26 cellular contexts compared by ENCODE assay signal in the genomic region with DNA sequence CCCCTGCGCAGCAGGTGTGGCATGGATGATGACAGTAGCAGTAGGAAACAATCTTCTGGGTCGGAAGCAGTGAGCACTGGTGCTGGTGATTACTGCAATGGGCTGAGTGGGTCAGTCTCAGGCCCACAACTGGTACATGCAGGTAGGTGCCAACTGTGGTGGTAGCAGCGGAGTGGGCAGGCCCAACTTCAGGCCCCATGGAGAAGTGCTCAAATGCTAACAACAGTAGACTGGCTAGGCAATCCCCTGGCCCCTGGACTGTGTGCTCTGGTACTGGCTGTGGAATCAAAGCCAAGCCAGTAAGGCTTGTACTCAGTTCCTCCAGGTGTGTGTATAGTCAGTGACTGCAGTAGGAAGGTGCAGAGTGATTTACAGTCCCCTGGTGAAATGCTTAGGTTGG.
"Had no signal": no experiment of that assay in that cellular context is flagged by ENCODE, and none has a peak within 500 bp of the region (broad histone marks: within the 10 kb centered on the region; RNA-seq: fewer than 3 reads in every experiment).

No MANE protein-coding gene starts in this region.

- H3K4me1 ChIP-seq: gastrocnemius medialis, heart right ventricle, left lung, parathyroid adenoma, psoas muscle, spleen, suprapubic skin, transverse colon had no signal

- H3K27ac ChIP-seq: epithelial cell of prostate, gastrocnemius medialis, heart right ventricle, left lung, parathyroid adenoma, psoas muscle, sigmoid colon, skin epidermis, spleen, suprapubic skin, transverse colon had no signal

- ATAC-seq: esophagus mucosa; gastrocnemius medialis; heart right ventricle; left cardiac atrium; left lung; natural killer cell; psoas muscle; right cardiac atrium; stimulated activated naive CD8-positive, alpha-beta T cell treated with anti-CD3 and anti-CD28 coated beads, Interleukin-15, amount 100 ng/mL, for 72 hours had no signal

- DNase-seq: central memory CD4-positive, alpha-beta T cell; effector CD8-positive, alpha-beta T cell; gastrocnemius medialis; glutamatergic neuron; heart right ventricle; hippocampal formation; left cardiac atrium; left lung; mesendoderm; midbrain; natural killer cell; psoas muscle; right cardiac atrium; sigmoid colon; spleen; stimulated activated CD4-positive, alpha-beta T cell treated with anti-CD3 and anti-CD28 coated beads, Interleukin-4, amount 100 ng/mL, for 4 hours; stimulated activated naive CD4-positive, alpha-beta T cell; stimulated activated naive CD8-positive, alpha-beta T cell treated with anti-CD3 and anti-CD28 coated beads, Interleukin-15, amount 100 ng/mL, for 72 hours; transverse colon had no signal

- H3K9ac ChIP-seq: parathyroid adenoma had no signal

- FAIRE-seq: colon, islet of Langerhans had no signal

- H3K27me3 ChIP-seq: gastrocnemius medialis, heart right ventricle, left lung, sigmoid colon, spleen, suprapubic skin, transverse colon had no signal

- H3K36me3 ChIP-seq: gastrocnemius medialis, heart right ventricle, left lung, sigmoid colon, spleen, suprapubic skin, transverse colon had no signal

- H3K79me2 ChIP-seq: parathyroid adenoma had no signal

- H3K4me3 ChIP-seq: gastrocnemius medialis, heart right ventricle, left lung, psoas muscle, sigmoid colon, skin epidermis, spleen, suprapubic skin, transverse colon had no signal

- H2AFZ ChIP-seq: parathyroid adenoma had no signal

- H3K9me3 ChIP-seq: gastrocnemius medialis, psoas muscle, sigmoid colon, spleen, suprapubic skin, transverse colon had no signal
